In genomic region chr10:33095867-33096479, GRCh38 we compare ENCODE assay signal across 1 cellular context.
A peak's percentile ranks its signal among the peaks of the same experiment; 100 is the strongest.
TF ChIP-seq lines count a peak whose summit lies in the region.

No MANE protein-coding gene starts in this region.

TF ChIP-seq in H1, 55 proteins besides CTCF, POLR2A, EP300 and RAD21 (continued from another document):
- no peak for TF ChIP-seq ATF2 (IDR thresholded peaks at IDR 0.05; ENCODE audit: low read length)
- peak; percentile 27 for TF ChIP-seq NANOG (IDR thresholded peaks at IDR 0.05; ENCODE audit: insufficient read depth, low read depth, low read length, poor library complexity, severe bottlenecking)
- TF ChIP-seq CTBP2 (IDR thresholded peaks at IDR 0.05; ENCODE audit: borderline replicate concordance, insufficient read depth, insufficient read length, low read length) = no peak
- no peak for TF ChIP-seq EGR1 (IDR thresholded peaks at IDR 0.05; ENCODE audit: borderline replicate concordance, low read depth, low read length)
- TF ChIP-seq KDM4A (IDR thresholded peaks at IDR 0.05; ENCODE audit: low read depth, low read length, severe bottlenecking) = no peak
- no peak for TF ChIP-seq ASH2L (IDR thresholded peaks at IDR 0.05; ENCODE audit: low read length)
- TF ChIP-seq MAX (IDR thresholded peaks at IDR 0.05) = no peak
- TF ChIP-seq JUND (IDR thresholded peaks at IDR 0.05; ENCODE audit: low read length) = no peak
- TF ChIP-seq TEAD4 (IDR thresholded peaks at IDR 0.05; ENCODE audit: low read depth, low read length) = no peak
- no peak for TF ChIP-seq JUN (IDR thresholded peaks at IDR 0.05; ENCODE audit: low read depth, low read length)
- no peak for TF ChIP-seq SIX5 (IDR thresholded peaks at IDR 0.05; ENCODE audit: low read depth, low read length)
- no peak for TF ChIP-seq KDM5A (IDR thresholded peaks at IDR 0.05; ENCODE audit: low read length)
- no peak for TF ChIP-seq RFX5 (IDR thresholded peaks at IDR 0.05; ENCODE audit: borderline replicate concordance, low read depth, low read length)
- no peak for TF ChIP-seq RBBP5 (IDR thresholded peaks at IDR 0.05; ENCODE audit: borderline replicate concordance, low read depth, low read length)
- TF ChIP-seq SP2 (IDR thresholded peaks at IDR 0.05; ENCODE audit: low read length) = no peak
- TF ChIP-seq USF2 (IDR thresholded peaks at IDR 0.05; ENCODE audit: low read length) = no peak
- peak in 1 of 2 experiments; percentile 48 for TF ChIP-seq BCL11A (IDR thresholded peaks at IDR 0.05; ENCODE audit: low read depth in 2 of 2, low read length in 2 of 2)
- TF ChIP-seq TBP (IDR thresholded peaks at IDR 0.05; ENCODE audit: low read depth, low read length) = no peak
- TF ChIP-seq SP1 (IDR thresholded peaks at IDR 0.05; ENCODE audit: low read depth, low read length) = 0 out of 2 replicates have a peak, but pooled peaks have one; percentile 18
- TF ChIP-seq GTF2F1 (IDR thresholded peaks at IDR 0.05; ENCODE audit: borderline replicate concordance, low read depth, low read length) = no peak
- TF ChIP-seq FOSL1 (IDR thresholded peaks at IDR 0.05; ENCODE audit: insufficient read depth, low read depth, low read length) = no peak
- TF ChIP-seq SUZ12 (IDR thresholded peaks at IDR 0.05; ENCODE audit: low read length) = no peak
- TF ChIP-seq TAF1 (IDR thresholded peaks at IDR 0.05; ENCODE audit: low read depth, low read length) = no peak
- no peak for TF ChIP-seq CBX8 (IDR thresholded peaks at IDR 0.05; ENCODE audit: borderline replicate concordance, low read depth, low read length)
- TF ChIP-seq SRF (IDR thresholded peaks at IDR 0.05; ENCODE audit: low read depth, low read length) = no peak
- no peak for TF ChIP-seq HDAC2 (IDR thresholded peaks at IDR 0.05; ENCODE audit: borderline replicate concordance in 1 of 2, low read depth in 2 of 2, low read length in 2 of 2)
- no peak for TF ChIP-seq SIN3A (conservative IDR thresholded peaks at IDR 0.05 in 1 of 2, IDR thresholded peaks at IDR 0.05 in 1 of 2; ENCODE audit: low read depth in 1 of 2, low read length in 2 of 2)
- TF ChIP-seq CHD1 (IDR thresholded peaks at IDR 0.05; ENCODE audit: low read depth, low read length) = no peak
- TF ChIP-seq BRCA1 (IDR thresholded peaks at IDR 0.05; ENCODE audit: low read depth, low read length) = no peak
- no peak for TF ChIP-seq CBX5 (IDR thresholded peaks at IDR 0.05; ENCODE audit: low read depth, low read length)
- peak; percentile 99 for TF ChIP-seq TCF12 (IDR thresholded peaks at IDR 0.05; ENCODE audit: low read depth, low read length)
